ENCODE assay signal across 8 cellular contexts in genomic region chr1:202625416-202626360, GRCh38.
A peak's percentile ranks its signal among the peaks of the same experiment; 100 is the strongest.
DNase-seq lines count a peak whose midpoint lies in the region; ATAC-seq, FAIRE-seq and TF ChIP-seq lines count a peak whose summit lies in the region.

No MANE protein-coding gene starts in this region.

- peak; percentile 51 for TF ChIP-seq CTCF in activated CD8-positive, alpha-beta T cell treated with anti-CD3 and anti-CD28 coated beads for 36 hours (IDR thresholded peaks at IDR 0.05)
- TF ChIP-seq CTCF in endothelial cell of umbilical vein (IDR thresholded peaks at IDR 0.05; ENCODE audit: extremely low read depth in 1 of 2, insufficient read depth in 1 of 2, low read depth in 1 of 2, low read length in 2 of 2), result peak; percentile 46 to 91

- intact Hi-C loops in activated CD8-positive, alpha-beta T cell treated with anti-CD3 and anti-CD28 coated beads for 36 hours (cut with micrococcal nuclease), result no loop called here
- intact Hi-C loops in endothelial cell of umbilical vein (cut with micrococcal nuclease), result loop anchor here (1.0 to 2.0 kb wide), 3 partner anchors 93 to 161 kb away; no protein-coding TSS in a partner anchor

- no peak for FAIRE-seq in endothelial cell of umbilical vein (lab: Jason Lieb, UNC)

- POLR2A ChIA-PET in activated CD8-positive, alpha-beta T cell treated with anti-CD3 and anti-CD28 coated beads for 36 hours (lab: Charles Lee), result no interaction called here
- POLR2A ChIA-PET in endothelial cell of umbilical vein (lab: Charles Lee), result no interaction called here

- no peaks in the 10 kb centered on the region for H3K36me3 Mint-ChIP-seq in activated CD8-positive, alpha-beta T cell treated with anti-CD3 and anti-CD28 coated beads for 36 hours (ENCODE audit: low read depth)

- H3K9me3 Mint-ChIP-seq in activated CD8-positive, alpha-beta T cell treated with anti-CD3 and anti-CD28 coated beads for 36 hours, result no peaks in the 10 kb centered on the region

- H3K4me1 ChIP-seq in endothelial cell of umbilical vein (ENCODE audit: control insufficient read depth, extremely low read depth, insufficient read depth, low read length), result no peaks in the 10 kb centered on the region

- H3K4me3 ChIP-seq in endothelial cell of umbilical vein (replicated peaks in 1 of 3; ENCODE audit: insufficient read depth in 1 of 3, low read depth in 1 of 3, low read length in 3 of 3), result no peak overlapping the region

- H3K9ac ChIP-seq in endothelial cell of umbilical vein (replicated peaks; ENCODE audit: extremely low read depth, insufficient read depth, low read length), result no peak overlapping the region

- CTCF ChIA-PET in activated CD8-positive, alpha-beta T cell treated with anti-CD3 and anti-CD28 coated beads for 36 hours (lab: Charles Lee), result interaction anchor here (0.6 to 1.0 kb wide), 4 partner anchors 10 to 275 kb away, joined by 3 to 4 read pairs (median 3); no protein-coding TSS in a partner anchor
- CTCF ChIA-PET in endothelial cell of umbilical vein (lab: Charles Lee), result interaction anchor here (0.6 to 2.3 kb wide), 13 partner anchors 9 to 280 kb away, joined by 3 to 23 read pairs (median 4); no protein-coding TSS in a partner anchor

- H4K20me1 ChIP-seq in endothelial cell of umbilical vein (replicated peaks; ENCODE audit: control insufficient read depth, extremely low read depth, insufficient read depth, low read length), result no peaks in the 10 kb centered on the region

- DNase-seq in EL (peak; percentile 60), NCI-H774 (lab: John Stamatoyannopoulos, UW) (peak; percentile 9), endothelial cell of umbilical vein (ENCODE audit: low read depth, low spot score) (peak; percentile 41), myocyte (ENCODE audit: low read depth) (peak; percentile 73), stromal cell of bone marrow (ENCODE audit: low read depth) (peak; percentile 19)
- peak; percentile 79 for DNase-seq in activated CD8-positive, alpha-beta T cell treated with anti-CD3 and anti-CD28 coated beads for 36 hours

- peak; percentile 67 for ATAC-seq in HG02588 (IDR thresholded peaks at IDR 0.05; ENCODE audit: unreplicated experiment)
- ATAC-seq in activated CD8-positive, alpha-beta T cell treated with anti-CD3 and anti-CD28 coated beads for 36 hours, result peak; percentile 85
- no peak for ATAC-seq in GM19455 (IDR thresholded peaks at IDR 0.05; ENCODE audit: unreplicated experiment)

- H3K9me3 ChIP-seq in endothelial cell of umbilical vein (replicated peaks; ENCODE audit: control insufficient read depth, insufficient read depth, low read length), result no peaks in the 10 kb centered on the region

- H3K27me3 Mint-ChIP-seq in activated CD8-positive, alpha-beta T cell treated with anti-CD3 and anti-CD28 coated beads for 36 hours, result peaks cover 17% of the 10 kb centered on the region

- H3K4me3 Mint-ChIP-seq in activated CD8-positive, alpha-beta T cell treated with anti-CD3 and anti-CD28 coated beads for 36 hours, result no peak overlapping the region

- no peak overlapping the region for H2AFZ ChIP-seq in endothelial cell of umbilical vein (ENCODE audit: low read depth, low read length)

- no peak overlapping the region for H3K4me2 ChIP-seq in endothelial cell of umbilical vein (ENCODE audit: insufficient read depth, low read length)

- TF ChIP-seq POLR2A in endothelial cell of umbilical vein (IDR thresholded peaks at IDR 0.05; ENCODE audit: low read depth, low read length), result no peak

- dilution Hi-C loops in endothelial cell of umbilical vein (cut with MboI; ENCODE audit: extremely low pct_ligation_motif_present, low sequenced_read_pairs), result no loop called here

- no peak overlapping the region for H3K27ac Mint-ChIP-seq in activated CD8-positive, alpha-beta T cell treated with anti-CD3 and anti-CD28 coated beads for 36 hours

- no peaks in the 10 kb centered on the region for H3K9me1 ChIP-seq in endothelial cell of umbilical vein (replicated peaks; ENCODE audit: control insufficient read depth, extremely low read depth, insufficient read depth, low read length)

- H3K4me1 Mint-ChIP-seq in activated CD8-positive, alpha-beta T cell treated with anti-CD3 and anti-CD28 coated beads for 36 hours (ENCODE audit: low read depth), result peaks cover 27% of the 10 kb centered on the region

- no peak overlapping the region for H3K27ac ChIP-seq in endothelial cell of umbilical vein (ENCODE audit: insufficient read depth, low read depth, low read length)

- no peaks in the 10 kb centered on the region for H3K27me3 ChIP-seq in endothelial cell of umbilical vein (ENCODE audit: control insufficient read depth in 2 of 2, insufficient read depth in 2 of 2, low read length in 2 of 2)

- H3K36me3 ChIP-seq in endothelial cell of umbilical vein (ENCODE audit: control insufficient read depth in 2 of 2, extremely low read depth in 1 of 2, insufficient read depth in 2 of 2, low read length in 2 of 2), result no peaks in the 10 kb centered on the region

- no peaks in the 10 kb centered on the region for H3K79me2 ChIP-seq in endothelial cell of umbilical vein (ENCODE audit: control insufficient read depth, insufficient read depth, low read length)

- BruUV-seq in endothelial cell of umbilical vein (replicated peaks; lab: Mats Ljungman, UMichigan), result no TSS peak

TF ChIP-seq in endothelial cell of umbilical vein, 7 proteins besides CTCF, POLR2A, EP300 and RAD21:
- TF ChIP-seq FOS (IDR thresholded peaks at IDR 0.05; ENCODE audit: borderline replicate concordance, insufficient read depth, low read length) (no peak), MYC (IDR thresholded peaks at IDR 0.05; ENCODE audit: low read depth, low read length) (no peak), GATA2 (IDR thresholded peaks at IDR 0.05; ENCODE audit: insufficient read depth, insufficient read length, low read depth, low read length) (no peak), POLR2AphosphoS5 (IDR thresholded peaks at IDR 0.05; ENCODE audit: insufficient read depth, low read depth, low read length) (no peak), EZH2 (IDR thresholded peaks at IDR 0.05; ENCODE audit: borderline replicate concordance, low read depth, low read length, severe bottlenecking) (no peak), JUN (IDR thresholded peaks at IDR 0.05; ENCODE audit: borderline replicate concordance, insufficient read depth, insufficient read length, low read depth) (no peak)
- TF ChIP-seq, protein P1, sequence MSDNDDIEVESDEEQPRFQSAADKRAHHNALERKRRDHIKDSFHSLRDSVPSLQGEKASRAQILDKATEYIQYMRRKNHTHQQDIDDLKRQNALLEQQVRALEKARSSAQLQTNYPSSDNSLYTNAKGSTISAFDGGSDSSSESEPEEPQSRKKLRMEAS (IDR thresholded peaks at IDR 0.05; ENCODE audit: insufficient read depth, insufficient read length), result no peak

Comparison
In these comparisons a context has a peak if more than half of its experiments do, and no peak if none do; other contexts are left out.
1. DNase-seq: peak in every context shown above with its lines; median percentile 79 in activated CD8-positive, alpha-beta T cell treated with anti-CD3 and anti-CD28 coated beads for 36 hours; 73 in myocyte; 60 in EL; 41 in endothelial cell of umbilical vein; 19 in stromal cell of bone marrow; 9 in NCI-H774.